ENCODE assay signal across 24 cellular contexts in genomic region chr18:22666411-22666940, GRCh38.
DNase-seq lines count a peak whose midpoint lies in the region; ATAC-seq and TF ChIP-seq lines count a peak whose summit lies in the region.
"Had no signal": no experiment of that assay in that cellular context is flagged by ENCODE, and none has a peak within 500 bp of the region (broad histone marks: within the 10 kb centered on the region; RNA-seq: fewer than 3 reads in every experiment).

No MANE protein-coding gene starts in this region.

- no peaks in the 10 kb centered on the region for H3K9me3 Mint-ChIP-seq in glutamatergic neuron (ENCODE audit: unreplicated experiment)
- H3K9me3 Mint-ChIP-seq in stimulated activated naive B cell treated with anti-CD40 and anti-IgM and Interleukin-4, amounts not matched to agents 10 μg/mL and 1 μg/mL and 100 μg/mL, for 72 hours: peaks cover 4 to 20% of the 10 kb centered on the region in 2 donors

- TF ChIP-seq CTCF in SK-N-SH (IDR thresholded peaks at IDR 0.05): no peak
- no peak for TF ChIP-seq CTCF in osteoblast (IDR thresholded peaks at IDR 0.05; ENCODE audit: extremely low read depth, low read depth, low read length)
- no peak for TF ChIP-seq CTCF in uterus (IDR thresholded peaks at IDR 0.05)
- TF ChIP-seq CTCF in glutamatergic neuron (IDR thresholded peaks at IDR 0.05; ENCODE audit: partially characterized antibody, unreplicated experiment): no peak

- no peaks in the 10 kb centered on the region for H4K20me1 ChIP-seq in SK-N-SH (ENCODE audit: insufficient read depth)
- H4K20me1 ChIP-seq in osteoblast (ENCODE audit: insufficient read depth, low read length): no peaks in the 10 kb centered on the region
- H4K20me1 ChIP-seq: BLaER1 treated with 17β-estradiol and CSF1 and Interleukin-3, amounts not matched to agents 10 nM and 100 nM had no signal

- H3K79me2 ChIP-seq in SK-N-SH (ENCODE audit: insufficient read depth) (no peaks in the 10 kb centered on the region), osteoblast (ENCODE audit: insufficient read depth, low read length) (no peaks in the 10 kb centered on the region)

- H3K4me1 ChIP-seq in SK-N-SH (ENCODE audit: control insufficient read depth in 1 of 2, insufficient read depth in 2 of 2, low read depth in 1 of 2, low read length in 1 of 2) (peaks cover 0 to 15% of the 10 kb centered on the region in 2 experiments; a peak in 1 of 4 replicates), osteoblast (ENCODE audit: insufficient read depth, low read length) (peaks cover 37% of the 10 kb centered on the region), uterus (peaks cover 0 to 21% of the 10 kb centered on the region in 2 donors)
- H3K4me1 ChIP-seq: Caco-2, HAP-1 had no signal

- no peak overlapping the region for H3K4me2 ChIP-seq in SK-N-SH
- no peak overlapping the region for H3K4me2 ChIP-seq in osteoblast (ENCODE audit: insufficient read depth, low read length)
- H3K4me2 ChIP-seq: GM23338 had no signal

- no peaks in the 10 kb centered on the region for H3K27me3 Mint-ChIP-seq in glutamatergic neuron (ENCODE audit: unreplicated experiment)
- H3K27me3 Mint-ChIP-seq in stimulated activated naive B cell treated with anti-CD40 and anti-IgM and Interleukin-4, amounts not matched to agents 10 μg/mL and 1 μg/mL and 100 μg/mL, for 72 hours: peaks cover 6 to 7% of the 10 kb centered on the region in 2 donors

- H3K9ac ChIP-seq in SK-N-SH: no peak overlapping the region
- H3K9ac ChIP-seq: BLaER1 treated with 17β-estradiol and CSF1 and Interleukin-3, amounts not matched to agents 10 nM and 100 nM had no signal

- ATAC-seq in SK-N-SH treated with all-trans-retinoic acid at 6 μM for 48 hours (no peak), left colon (peak; percentile 87)
- no peak for ATAC-seq in stimulated activated naive B cell treated with anti-CD40 and anti-IgM and Interleukin-4, amounts not matched to agents 10 μg/mL and 1 μg/mL and 100 μg/mL, for 72 hours (replicated peaks)
- ATAC-seq: GM23338, Right ventricle myocardium inferior had no signal

- no peaks in the 10 kb centered on the region for H3K9me2 ChIP-seq in SK-N-SH

- WGBS in SK-N-SH (ENCODE audit: low lambda C conversion rate): 54% methylated on average over 4 of the region's 4 CpGs

- TF ChIP-seq EP300 in SK-N-SH (IDR thresholded peaks at IDR 0.05; ENCODE audit: borderline replicate concordance in 1 of 2, low read depth in 1 of 2, low read length in 1 of 2): no peak

- peaks cover 12% of the 10 kb centered on the region for H3K9me3 ChIP-seq in SK-N-SH
- H3K9me3 ChIP-seq in osteoblast (ENCODE audit: low read depth, low read length): peaks cover 2% of the 10 kb centered on the region
- H3K9me3 ChIP-seq in uterus: no peaks in the 10 kb centered on the region
- H3K9me3 ChIP-seq: HAP-1 had no signal

- H3K4me1 Mint-ChIP-seq in glutamatergic neuron (ENCODE audit: low read depth, unreplicated experiment): no peaks in the 10 kb centered on the region
- peaks cover 2 to 5% of the 10 kb centered on the region in 2 donors for H3K4me1 Mint-ChIP-seq in stimulated activated naive B cell treated with anti-CD40 and anti-IgM and Interleukin-4, amounts not matched to agents 10 μg/mL and 1 μg/mL and 100 μg/mL, for 72 hours
- H3K4me1 Mint-ChIP-seq: CD4-positive, alpha-beta memory T cell; GM23338 had no signal

- POLR2A ChIA-PET in SK-N-SH (lab: Yijun Ruan, JAX): no interaction called here

- CTCF ChIA-PET in SK-N-SH (lab: Yijun Ruan, JAX): interaction anchor here (0.6 kb wide), 1 partner anchor 22 kb away, joined by 3 read pairs; no protein-coding TSS in a partner anchor

- peaks cover 17% of the 10 kb centered on the region for H3K36me3 Mint-ChIP-seq in glutamatergic neuron (ENCODE audit: unreplicated experiment)
- peaks cover 0 to 5% of the 10 kb centered on the region in 2 donors for H3K36me3 Mint-ChIP-seq in stimulated activated naive B cell treated with anti-CD40 and anti-IgM and Interleukin-4, amounts not matched to agents 10 μg/mL and 1 μg/mL and 100 μg/mL, for 72 hours
- H3K36me3 Mint-ChIP-seq: CD4-positive, alpha-beta memory T cell had no signal

- intact Hi-C loops in left colon (cut with DNase I, micrococcal nuclease) (no loop called here), uterus (cut with DNase I; ENCODE audit: low total_unique reads) (no loop called here)

- DNase-seq in SK-N-SH (no peak), left colon (no peak), osteoblast (ENCODE audit: insufficient read length, low spot score, missing footprints) (no peak), uterus (no peak), glutamatergic neuron (no peak), NCI-H524 treated with DMSO at 0.1 percent for 48 hours (lab: John Stamatoyannopoulos, UW) (no peak)
- DNase-seq in stimulated activated naive B cell treated with anti-CD40 and anti-IgM and Interleukin-4, amounts not matched to agents 10 μg/mL and 1 μg/mL and 100 μg/mL, for 72 hours: no peak
- DNase-seq: ACHN; Caco-2; CD4-positive, alpha-beta memory T cell; KG1; NCI-H1105; NCI-H1694; NCI-H2081 treated with DMSO at 0.1 percent for 48 hours; NCI-H2171 treated with DMSO at 0.1 percent for 48 hours; NCI-H526; OCI-M1 had no signal

- no peak overlapping the region for H3K27ac Mint-ChIP-seq in glutamatergic neuron (ENCODE audit: unreplicated experiment)
- no peak overlapping the region for H3K27ac Mint-ChIP-seq in stimulated activated naive B cell treated with anti-CD40 and anti-IgM and Interleukin-4, amounts not matched to agents 10 μg/mL and 1 μg/mL and 100 μg/mL, for 72 hours
- H3K27ac Mint-ChIP-seq: GM23338 had no signal

- no peak for TF ChIP-seq POLR2A in uterus (IDR thresholded peaks at IDR 0.05)

- H3F3A ChIP-seq in SK-N-SH (replicated peaks; ENCODE audit: insufficient read depth): peaks cover 20% of the 10 kb centered on the region

- no peak overlapping the region for H3K4me3 Mint-ChIP-seq in glutamatergic neuron (ENCODE audit: unreplicated experiment)
- no peak overlapping the region for H3K4me3 Mint-ChIP-seq in stimulated activated naive B cell treated with anti-CD40 and anti-IgM and Interleukin-4, amounts not matched to agents 10 μg/mL and 1 μg/mL and 100 μg/mL, for 72 hours
- H3K4me3 Mint-ChIP-seq: CD4-positive, alpha-beta memory T cell; GM23338 had no signal

- H3K36me3 ChIP-seq in SK-N-SH (replicated peaks in 1 of 2; ENCODE audit: control insufficient read depth in 1 of 2, insufficient read depth in 2 of 2, low read length in 1 of 2): no peaks in the 10 kb centered on the region
- H3K36me3 ChIP-seq in osteoblast (ENCODE audit: insufficient read depth, low read length): no peaks in the 10 kb centered on the region
- no peaks in the 10 kb centered on the region for H3K36me3 ChIP-seq in uterus
- H3K36me3 ChIP-seq: BLaER1 treated with 17β-estradiol and CSF1 and Interleukin-3, amounts not matched to agents 10 nM and 100 nM; HAP-1; SJSA1 had no signal

- TF ChIP-seq RAD21 in SK-N-SH (IDR thresholded peaks at IDR 0.05; ENCODE audit: low read length): no peak

- H2AFZ ChIP-seq in SK-N-SH (ENCODE audit: low read depth): peak overlapping the region; percentile 65; the same call in 1 of the 2 replicates
- peak overlapping the region; percentile 40 for H2AFZ ChIP-seq in osteoblast (ENCODE audit: low read length)
- H2AFZ ChIP-seq: GM23338 had no signal

- H3K4me3 ChIP-seq in SK-N-SH (ENCODE audit: low read depth in 2 of 2, low read length in 1 of 2) (no peak overlapping the region), osteoblast (ENCODE audit: insufficient read depth, low read length) (no peak overlapping the region), uterus (no peak overlapping the region)
- H3K4me3 ChIP-seq: BLaER1 treated with 17β-estradiol and CSF1 and Interleukin-3, amounts not matched to agents 10 nM and 100 nM; GM23338; HAP-1; SJSA1 had no signal

- H3K27me3 ChIP-seq in SK-N-SH (ENCODE audit: insufficient read depth) (no peaks in the 10 kb centered on the region), osteoblast (ENCODE audit: insufficient read depth, low read length) (no peaks in the 10 kb centered on the region), uterus (no peaks in the 10 kb centered on the region)
- H3K27me3 ChIP-seq: BLaER1 treated with 17β-estradiol and CSF1 and Interleukin-3, amounts not matched to agents 10 nM and 100 nM; SJSA1 had no signal

- H3K27ac ChIP-seq in SK-N-SH (ENCODE audit: low read depth in 2 of 2, low read length in 1 of 2): no peak overlapping the region
- peak overlapping the region; percentile 89 for H3K27ac ChIP-seq in osteoblast (ENCODE audit: low read depth, low read length)
- peak overlapping the region; percentile 64 to 88 for H3K27ac ChIP-seq in uterus
- H3K27ac ChIP-seq: 22Rv1; BLaER1 treated with 17β-estradiol and CSF1 and Interleukin-3, amounts not matched to agents 10 nM and 100 nM; SJSA1 had no signal

TF ChIP-seq in SK-N-SH, 30 proteins besides CTCF, POLR2A, EP300 and RAD21:
- TF ChIP-seq GABPA (IDR thresholded peaks at IDR 0.05; ENCODE audit: low read depth) (no peak), USF1 (IDR thresholded peaks at IDR 0.05; ENCODE audit: borderline replicate concordance, low read depth) (no peak)
TF ChIP-seq in SK-N-SH: peak in this region for 0.

TF ChIP-seq in SK-N-SH treated with all-trans-retinoic acid at 6 μM for 48 hours, 23 proteins besides CTCF, POLR2A, EP300 and RAD21 (continues in another document):
- TF ChIP-seq SNAI2 (CRISPR knock-in tag; IDR thresholded peaks at IDR 0.05) (no peak), RARB (CRISPR knock-in tag; IDR thresholded peaks at IDR 0.05) (no peak), ZFP30 (CRISPR knock-in tag; IDR thresholded peaks at IDR 0.05) (no peak), CSRNP3 (CRISPR knock-in tag; IDR thresholded peaks at IDR 0.05) (no peak), ARNTL (CRISPR knock-in tag; IDR thresholded peaks at IDR 0.05; ENCODE audit: borderline replicate concordance, low read depth) (no peak), CSDC2 (CRISPR knock-in tag; IDR thresholded peaks at IDR 0.05) (no peak), TOX (CRISPR knock-in tag; IDR thresholded peaks at IDR 0.05; ENCODE audit: borderline replicate concordance) (no peak), ZC3H10 (CRISPR knock-in tag; IDR thresholded peaks at IDR 0.05) (no peak), GLIS3 (CRISPR knock-in tag; IDR thresholded peaks at IDR 0.05) (no peak), ZFP3 (CRISPR knock-in tag; IDR thresholded peaks at IDR 0.05) (no peak), ESRRG (CRISPR knock-in tag; IDR thresholded peaks at IDR 0.05) (no peak), ISL1 (CRISPR knock-in tag; IDR thresholded peaks at IDR 0.05) (no peak), ZNF70 (CRISPR knock-in tag; IDR thresholded peaks at IDR 0.05) (no peak)

Comparison
In these comparisons a context has a peak if more than half of its experiments do, and no peak if none do; other contexts are left out.
1. H3K27ac ChIP-seq: peak in osteoblast (single experiment) and uterus (2 of 2); none in SK-N-SH (0 of 2).